15 cellular contexts compared by ENCODE assay signal in the genomic region with DNA sequence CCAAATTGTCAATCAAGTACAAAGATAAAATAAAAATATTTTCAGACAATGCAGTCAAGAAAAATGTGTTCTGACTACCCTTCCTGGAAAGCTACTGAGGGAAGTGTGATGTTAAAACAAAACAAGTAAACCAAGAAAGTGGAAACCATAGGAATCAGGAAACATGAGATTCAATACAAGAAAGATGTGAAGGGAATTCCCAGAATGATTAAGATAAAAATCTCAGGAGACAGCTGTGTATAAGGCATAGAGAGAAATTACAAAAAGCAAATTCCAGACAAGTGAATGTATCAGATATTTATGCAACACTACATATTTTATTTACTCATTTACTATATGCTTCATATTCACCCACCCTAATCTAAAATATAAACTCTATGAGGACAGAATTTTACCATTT. TPM values are rescaled to one million over a fixed set of nuclear protein-coding genes. Genes with fewer than 3 reads are reported as not detected.
A peak's percentile ranks its signal among the peaks of the same experiment; 100 is the strongest.
DNase-seq lines count a peak whose midpoint lies in the region; ATAC-seq and TF ChIP-seq lines count a peak whose summit lies in the region.
"Had no signal": no experiment of that assay in that cellular context is flagged by ENCODE, and none has a peak within 500 bp of the region (broad histone marks: within the 10 kb centered on the region; RNA-seq: fewer than 3 reads in every experiment).

No MANE protein-coding gene starts in this region.

- no peaks in the 10 kb centered on the region for H3K9me3 Mint-ChIP-seq in naive thymus-derived CD8-positive, alpha-beta T cell
- no peaks in the 10 kb centered on the region for H3K9me3 Mint-ChIP-seq in activated CD4-positive, alpha-beta memory T cell treated with anti-CD3 and anti-CD28 coated beads, Interleukin-2, amount 10 ng/mL, durations not matched to agents 7 days and 5 days
- H3K9me3 Mint-ChIP-seq: stimulated activated naive CD8-positive, alpha-beta T cell treated with anti-CD3 and anti-CD28 coated beads, Interleukin-15, Interleukin-2, amounts not matched to agents 100 ng/mL and 50 ng/mL, for 24 hours had no signal

- POLR2A ChIA-PET in naive thymus-derived CD8-positive, alpha-beta T cell (lab: Charles Lee) = no interaction called here
- POLR2A ChIA-PET in activated CD4-positive, alpha-beta memory T cell treated with anti-CD3 and anti-CD28 coated beads, Interleukin-2, amount 10 ng/mL, durations not matched to agents 7 days and 5 days (lab: Charles Lee) = no interaction called here

- H3K4me3 Mint-ChIP-seq in naive thymus-derived CD8-positive, alpha-beta T cell = no peak overlapping the region
- H3K4me3 Mint-ChIP-seq in activated CD4-positive, alpha-beta memory T cell treated with anti-CD3 and anti-CD28 coated beads, Interleukin-2, amount 10 ng/mL, durations not matched to agents 7 days and 5 days = no peak overlapping the region
- H3K4me3 Mint-ChIP-seq: stimulated activated naive CD8-positive, alpha-beta T cell treated with anti-CD3 and anti-CD28 coated beads, Interleukin-15, Interleukin-2, amounts not matched to agents 100 ng/mL and 50 ng/mL, for 24 hours had no signal

- no peak for TF ChIP-seq POLR2A in esophagus muscularis mucosa (IDR thresholded peaks at IDR 0.05; ENCODE audit: low read depth)

- H3K4me1 Mint-ChIP-seq in naive thymus-derived CD8-positive, alpha-beta T cell = no peaks in the 10 kb centered on the region
- H3K4me1 Mint-ChIP-seq in activated CD4-positive, alpha-beta memory T cell treated with anti-CD3 and anti-CD28 coated beads, Interleukin-2, amount 10 ng/mL, durations not matched to agents 7 days and 5 days = no peaks in the 10 kb centered on the region

- TF ChIP-seq EP300 in esophagus muscularis mucosa (IDR thresholded peaks at IDR 0.05) = no peak

- H3K27me3 Mint-ChIP-seq in naive thymus-derived CD8-positive, alpha-beta T cell = no peaks in the 10 kb centered on the region
- no peaks in the 10 kb centered on the region for H3K27me3 Mint-ChIP-seq in activated CD4-positive, alpha-beta memory T cell treated with anti-CD3 and anti-CD28 coated beads, Interleukin-2, amount 10 ng/mL, durations not matched to agents 7 days and 5 days
- H3K27me3 Mint-ChIP-seq: stimulated activated naive CD8-positive, alpha-beta T cell treated with anti-CD3 and anti-CD28 coated beads, Interleukin-15, Interleukin-2, amounts not matched to agents 100 ng/mL and 50 ng/mL, for 24 hours had no signal

- no peak overlapping the region for H3K4me3 ChIP-seq in AG09309 (ENCODE audit: control insufficient read depth, low read depth, low read length)
- H3K4me3 ChIP-seq in esophagus muscularis mucosa = no peak overlapping the region
- H3K4me3 ChIP-seq: BLaER1, spleen had no signal

- peaks cover 22 to 87% (median 47%) of the 10 kb centered on the region in 4 donors for H3K36me3 ChIP-seq in esophagus muscularis mucosa

- no peaks in the 10 kb centered on the region for H3K9me3 ChIP-seq in esophagus muscularis mucosa
- H3K9me3 ChIP-seq: BLaER1, spleen had no signal

- CTCF ChIA-PET in activated CD4-positive, alpha-beta memory T cell treated with anti-CD3 and anti-CD28 coated beads, Interleukin-2, amount 10 ng/mL, durations not matched to agents 7 days and 5 days (lab: Charles Lee) = no interaction called here

- DNase-seq in AG09309 (ENCODE audit: low read depth) = peak; percentile 18
- DNase-seq in M059J (ENCODE audit: low read depth) = peak; percentile 36
- DNase-seq in dermis blood vessel endothelial cell = peak; percentile 85
- peak; percentile 78 for DNase-seq in kidney tubule cell (ENCODE audit: low spot score)
- DNase-seq in esophagus muscularis mucosa (ENCODE audit: extremely low spot score) = no peak
- no peak for DNase-seq in naive thymus-derived CD8-positive, alpha-beta T cell
- DNase-seq in activated CD4-positive, alpha-beta memory T cell treated with anti-CD3 and anti-CD28 coated beads, Interleukin-2, amount 10 ng/mL, durations not matched to agents 7 days and 5 days = no peak
- DNase-seq: activated CD4-positive, alpha-beta T cell treated with anti-CD3 and anti-CD28 coated beads for 48 hours; head of caudate nucleus; SHP77 treated with DMSO at 0.1 percent for 48 hours; spleen had no signal

- peaks cover 0 to 80% (median 34%) of the 10 kb centered on the region in 3 donors for H3K36me3 Mint-ChIP-seq in naive thymus-derived CD8-positive, alpha-beta T cell
- peaks cover 46% of the 10 kb centered on the region for H3K36me3 Mint-ChIP-seq in activated CD4-positive, alpha-beta memory T cell treated with anti-CD3 and anti-CD28 coated beads, Interleukin-2, amount 10 ng/mL, durations not matched to agents 7 days and 5 days (ENCODE audit: low read depth)

- no peak overlapping the region for H3K27ac Mint-ChIP-seq in naive thymus-derived CD8-positive, alpha-beta T cell
- no peak overlapping the region for H3K27ac Mint-ChIP-seq in activated CD4-positive, alpha-beta memory T cell treated with anti-CD3 and anti-CD28 coated beads, Interleukin-2, amount 10 ng/mL, durations not matched to agents 7 days and 5 days
- H3K27ac Mint-ChIP-seq: stimulated activated naive CD8-positive, alpha-beta T cell treated with anti-CD3 and anti-CD28 coated beads, Interleukin-15, Interleukin-2, amounts not matched to agents 100 ng/mL and 50 ng/mL, for 24 hours had no signal

- no peaks in the 10 kb centered on the region for H3K4me1 ChIP-seq in esophagus muscularis mucosa
- H3K4me1 ChIP-seq: BLaER1, parathyroid adenoma, spleen had no signal

- H3K27me3 ChIP-seq in esophagus muscularis mucosa = no peaks in the 10 kb centered on the region
- H3K27me3 ChIP-seq: BLaER1, spleen had no signal

- TF ChIP-seq CTCF in AG09309 (IDR thresholded peaks at IDR 0.05; ENCODE audit: control insufficient read depth, insufficient read depth, low read depth, low read length, missing control alignments) (no peak), esophagus muscularis mucosa (IDR thresholded peaks at IDR 0.05) (no peak)

- no peak overlapping the region for H3K27ac ChIP-seq in esophagus muscularis mucosa (replicated peaks in 1 of 4)
- H3K27ac ChIP-seq: BLaER1, parathyroid adenoma, spleen had no signal

- ATAC-seq in GM21528 (IDR thresholded peaks at IDR 0.05; ENCODE audit: low FRiP score, unreplicated experiment) = no peak
- ATAC-seq in naive thymus-derived CD8-positive, alpha-beta T cell = no peak

- intact Hi-C loops in esophagus muscularis mucosa (cut with DNase I) = no loop called here

RNA-seq across cellular contexts. Expression of gene TRIM37, which starts 32.2 kb away (rescaled TPM):
- 17.0 and 35.7 TPM in 2 replicates for total RNA-seq in M059J (2014; rRNA removed; shearing (Covaris generic))
- total RNA-seq in dermis blood vessel endothelial cell (48.2 and 57.9 TPM in 2 replicates), esophagus muscularis mucosa (10 to 100 TPM; 23.4 to 27.5 (median 25.3) TPM)
- 10 to 100 TPM; 26.1 to 27.2 TPM for total RNA-seq in naive thymus-derived CD8-positive, alpha-beta T cell
- polyA plus RNA-seq in naive thymus-derived CD8-positive, alpha-beta T cell = 1 to 10 TPM; 7.2 to 9.3 (median 8.3) TPM
- 10 to 100 TPM; 23.7 to 24.5 TPM for total RNA-seq in activated CD4-positive, alpha-beta memory T cell treated with anti-CD3 and anti-CD28 coated beads, Interleukin-2, amount 10 ng/mL, durations not matched to agents 7 days and 5 days

Comparison
In these comparisons a context has a peak if more than half of its experiments do, and no peak if none do; other contexts are left out.
1. DNase-seq: peak in AG09309 (single experiment), M059J (single experiment), dermis blood vessel endothelial cell (single experiment) and kidney tubule cell (single experiment); none in esophagus muscularis mucosa (single experiment), naive thymus-derived CD8-positive, alpha-beta T cell (0 of 10) and activated CD4-positive, alpha-beta memory T cell treated with anti-CD3 and anti-CD28 coated beads, Interleukin-2, amount 10 ng/mL, durations not matched to agents 7 days and 5 days (single experiment).